Comparison of ENCODE assay signal across 12 cellular contexts in genomic region chr17:73950515-73950914, GRCh38.
"Had no signal": no experiment of that assay in that cellular context is flagged by ENCODE, and none has a peak within 500 bp of the region (broad histone marks: within the 10 kb centered on the region; RNA-seq: fewer than 3 reads in every experiment).

No MANE protein-coding gene starts in this region.

- H3K4me1 Mint-ChIP-seq: activated T-helper 17 cell treated with anti-CD3 and anti-CD28 coated beads, Interleukin-2, amount 50 U/mL, for 72 hours; central memory CD8-positive, alpha-beta T cell had no signal

- H3K36me3 ChIP-seq: adrenal gland had no signal

- H3K4me3 ChIP-seq: adrenal gland, hepatocyte had no signal

- H3K79me2 ChIP-seq: hepatocyte had no signal

- H3K9me3 ChIP-seq: adrenal gland had no signal

- H3K4me3 Mint-ChIP-seq: central memory CD8-positive, alpha-beta T cell had no signal

- H3K27ac Mint-ChIP-seq: activated T-helper 17 cell treated with anti-CD3 and anti-CD28 coated beads, Interleukin-2, amount 50 U/mL, for 72 hours had no signal

- DNase-seq: activated CD4-positive, alpha-beta T cell treated with anti-CD3 and anti-CD28 coated beads, Interleukin-2, amount 50 U/mL, for 1 hour; activated CD4-positive, CD25-positive, alpha-beta regulatory T cell; activated naive CD4-positive, alpha-beta T cell treated with anti-CD3 and anti-CD28 coated beads, Interleukin-2, amount 50 U/mL, for 16 hours; activated T-cell treated with anti-CD3 and anti-CD28 coated beads for 4 hours; cortex of kidney; effector memory CD4-positive, alpha-beta T cell; kidney glomerular epithelial cell; small intestine had no signal

- H3K9me3 Mint-ChIP-seq: activated T-helper 17 cell treated with anti-CD3 and anti-CD28 coated beads, Interleukin-2, amount 50 U/mL, for 72 hours; central memory CD8-positive, alpha-beta T cell had no signal

- H2AFZ ChIP-seq: hepatocyte had no signal

- ATAC-seq: activated T-helper 17 cell treated with anti-CD3 and anti-CD28 coated beads, Interleukin-2, amount 50 U/mL, for 72 hours had no signal

- H3K27ac ChIP-seq: adrenal gland, hepatocyte had no signal

- H3K4me2 ChIP-seq: hepatocyte had no signal
